In the genomic region with DNA sequence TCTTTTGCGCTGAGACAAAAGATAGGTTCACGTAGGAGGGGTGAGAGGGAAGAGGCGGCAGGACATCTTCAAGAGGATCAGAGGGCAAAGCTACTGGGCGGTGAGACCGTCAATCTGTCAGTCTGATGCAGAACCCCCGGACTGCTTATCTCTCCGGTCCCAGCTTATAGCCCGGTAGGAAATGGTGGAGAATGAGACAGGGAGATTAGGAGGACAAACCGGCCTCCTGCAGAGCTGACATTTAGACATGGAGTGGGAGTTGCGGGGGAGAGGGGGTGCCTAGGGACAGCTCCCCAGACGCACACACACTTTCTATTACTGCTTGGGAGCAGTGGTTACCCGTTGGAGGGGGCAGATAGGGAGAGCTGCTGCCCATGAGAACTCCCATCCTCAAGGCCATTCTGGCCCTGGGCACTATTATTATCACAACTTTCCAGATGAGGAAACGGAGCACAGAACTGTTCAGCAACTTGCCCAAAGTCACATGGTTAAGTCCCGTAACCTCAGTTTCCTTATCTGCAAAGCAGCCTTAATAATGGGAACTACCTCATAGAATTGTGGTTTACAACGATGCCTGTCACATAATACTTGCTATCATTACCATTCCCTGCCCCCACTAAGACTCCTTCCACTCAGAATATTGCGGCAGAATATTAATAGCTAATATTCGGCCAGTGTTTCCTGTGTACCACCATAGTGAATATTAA, we compare ENCODE assay signal across 8 cellular contexts. TPM values are rescaled to one million over a fixed set of nuclear protein-coding genes. Genes with fewer than 3 reads are reported as not detected.
DNase-seq lines count a peak whose midpoint lies in the region; ATAC-seq and TF ChIP-seq lines count a peak whose summit lies in the region.

No MANE protein-coding gene starts in this region.

- no peak for TF ChIP-seq POLR2A in gastroesophageal sphincter (IDR thresholded peaks at IDR 0.05)

- no peak for TF ChIP-seq CTCF in HEK293 (tag by site-specific recombination; IDR thresholded peaks at IDR 0.05)
- no peak for TF ChIP-seq CTCF in gastroesophageal sphincter (IDR thresholded peaks at IDR 0.05)

- peaks cover 4% of the 10 kb centered on the region; the same call in 1 of the 2 replicates for H3K4me1 ChIP-seq in HEK293 (ENCODE audit: control insufficient read depth, insufficient read depth, low read length)
- peaks cover 0 to 16% (median 0%) of the 10 kb centered on the region in 3 donors for H3K4me1 ChIP-seq in gastroesophageal sphincter
- H3K4me1 ChIP-seq in skeletal muscle tissue (ENCODE audit: control insufficient read depth in 3 of 3, insufficient read depth in 3 of 3, low read length in 3 of 3), result peaks cover 11 to 16% (median 11%) of the 10 kb centered on the region in 3 donors

- peak overlapping the region; percentile 85 for H3K27ac ChIP-seq in HEK293 (ENCODE audit: extremely low read depth, low read depth, low read length)
- peak overlapping the region; percentile 76 to 91 (median 88) for H3K27ac ChIP-seq in gastroesophageal sphincter
- peak overlapping the region; percentile 90 for H3K27ac ChIP-seq in skeletal muscle tissue (ENCODE audit: low read depth, low read length)

- H3K27me3 ChIP-seq in gastroesophageal sphincter (no peaks in the 10 kb centered on the region), skeletal muscle tissue (ENCODE audit: control insufficient read depth in 3 of 3, insufficient read depth in 3 of 3, low read length in 3 of 3) (no peaks in the 10 kb centered on the region)

- 27 to 47% methylated on average over 2 to 5 of the region's 17 CpGs for WGBS in gastroesophageal sphincter (ENCODE audit: low coverage in 1 of 2), 2 donors

- H3K9me3 ChIP-seq in HEK293 (ENCODE audit: control insufficient read depth, insufficient read depth, low read depth, low read length) (no peaks in the 10 kb centered on the region), gastroesophageal sphincter (no peaks in the 10 kb centered on the region), skeletal muscle tissue (ENCODE audit: control insufficient read depth in 3 of 3, low read length in 3 of 3) (no peaks in the 10 kb centered on the region)

- POLR2A ChIA-PET in HEK293 (lab: Yijun Ruan, JAX), result interaction anchor here (0.8 to 1.8 kb wide), 9 partner anchors 12 to 468 kb away, joined by 3 to 16 read pairs (median 5); partner anchors contain the start of genes EBP, PQBP1, SLC35A2 and TIMM17B

- H3K36me3 ChIP-seq in HEK293 (ENCODE audit: control insufficient read depth in 2 of 2, insufficient read depth in 1 of 2, low read length in 2 of 2), result peaks cover 10 to 26% of the 10 kb centered on the region in 2 experiments; a peak in 2 of 3 replicates
- H3K36me3 ChIP-seq in gastroesophageal sphincter, result peaks cover 0 to 16% of the 10 kb centered on the region in 2 donors
- H3K36me3 ChIP-seq in skeletal muscle tissue (ENCODE audit: control insufficient read depth in 3 of 3, insufficient read depth in 3 of 3, low read length in 3 of 3), result peaks cover 5 to 12% (median 5%) of the 10 kb centered on the region in 3 donors

- CTCF ChIA-PET in HEK293 (lab: Yijun Ruan, JAX), result interaction anchor here (0.9 kb wide), 1 partner anchor 138 kb away, joined by 5 read pairs; no protein-coding TSS in a partner anchor

- H3K4me3 ChIP-seq in HEK293 (ENCODE audit: low read depth, low read length) (peak overlapping the region; percentile 80), gastroesophageal sphincter (peak overlapping the region; percentile 52 to 62), skeletal muscle tissue (ENCODE audit: low read length in 3 of 3) (peak overlapping the region; percentile 83 to 84 (median 83))

- no peak for TF ChIP-seq EP300 in gastroesophageal sphincter (IDR thresholded peaks at IDR 0.05)

- peak overlapping the region; percentile 65 to 83 (median 79) for H3K9ac ChIP-seq in skeletal muscle tissue (ENCODE audit: low read depth in 1 of 3, low read length in 3 of 3)

- peak; percentile 64 for DNase-seq in UCSD-AML1 (lab: John Stamatoyannopoulos, UW; ENCODE audit: unreplicated experiment)
- no peak for DNase-seq in NCI-H446 (lab: John Stamatoyannopoulos, UW)
- DNase-seq in NCI-H2227 (lab: John Stamatoyannopoulos, UW; ENCODE audit: unreplicated experiment), result no peak

- no peak for ATAC-seq in gastroesophageal sphincter
- no peak for ATAC-seq in GM18511 (IDR thresholded peaks at IDR 0.05; ENCODE audit: unreplicated experiment)
- no peak for ATAC-seq in HG02763 (IDR thresholded peaks at IDR 0.05; ENCODE audit: unreplicated experiment)

TF ChIP-seq in HEK293, 187 proteins besides CTCF, POLR2A, EP300 and RAD21:
- peak; percentile 96 for TF ChIP-seq ZNF335 (tag by site-specific recombination; conservative IDR thresholded peaks at IDR 0.05)
- peak; percentile 67 for TF ChIP-seq ZIC2 (tag by site-specific recombination; IDR thresholded peaks at IDR 0.05)
- TF ChIP-seq, protein P1, sequence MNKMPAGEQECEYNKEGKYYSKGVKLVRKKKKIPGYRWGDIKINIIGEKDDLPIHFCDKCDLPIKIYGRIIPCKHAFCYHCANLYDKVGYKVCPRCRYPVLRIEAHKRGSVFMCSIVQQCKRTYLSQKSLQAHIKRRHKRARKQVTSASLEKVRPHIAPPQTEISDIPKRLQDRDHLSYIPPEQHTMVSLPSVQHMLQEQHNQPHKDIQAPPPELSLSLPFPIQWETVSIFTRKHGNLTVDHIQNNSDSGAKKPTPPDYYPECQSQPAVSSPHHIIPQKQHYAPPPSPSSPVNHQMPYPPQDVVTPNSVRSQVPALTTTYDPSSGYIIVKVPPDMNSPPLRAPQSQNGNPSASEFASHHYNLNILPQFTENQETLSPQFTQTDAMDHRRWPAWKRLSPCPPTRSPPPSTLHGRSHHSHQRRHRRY (tag by site-specific recombination; IDR thresholded peaks at IDR 0.05), result no peak
- peak; percentile 47; the same call in 1 of the 2 replicates for TF ChIP-seq BCL11B (tag by site-specific recombination; IDR thresholded peaks at IDR 0.05; ENCODE audit: low read depth)
- no peak for TF ChIP-seq ZNF555 (tag by site-specific recombination; conservative IDR thresholded peaks at IDR 0.05)
- TF ChIP-seq, protein P2, sequence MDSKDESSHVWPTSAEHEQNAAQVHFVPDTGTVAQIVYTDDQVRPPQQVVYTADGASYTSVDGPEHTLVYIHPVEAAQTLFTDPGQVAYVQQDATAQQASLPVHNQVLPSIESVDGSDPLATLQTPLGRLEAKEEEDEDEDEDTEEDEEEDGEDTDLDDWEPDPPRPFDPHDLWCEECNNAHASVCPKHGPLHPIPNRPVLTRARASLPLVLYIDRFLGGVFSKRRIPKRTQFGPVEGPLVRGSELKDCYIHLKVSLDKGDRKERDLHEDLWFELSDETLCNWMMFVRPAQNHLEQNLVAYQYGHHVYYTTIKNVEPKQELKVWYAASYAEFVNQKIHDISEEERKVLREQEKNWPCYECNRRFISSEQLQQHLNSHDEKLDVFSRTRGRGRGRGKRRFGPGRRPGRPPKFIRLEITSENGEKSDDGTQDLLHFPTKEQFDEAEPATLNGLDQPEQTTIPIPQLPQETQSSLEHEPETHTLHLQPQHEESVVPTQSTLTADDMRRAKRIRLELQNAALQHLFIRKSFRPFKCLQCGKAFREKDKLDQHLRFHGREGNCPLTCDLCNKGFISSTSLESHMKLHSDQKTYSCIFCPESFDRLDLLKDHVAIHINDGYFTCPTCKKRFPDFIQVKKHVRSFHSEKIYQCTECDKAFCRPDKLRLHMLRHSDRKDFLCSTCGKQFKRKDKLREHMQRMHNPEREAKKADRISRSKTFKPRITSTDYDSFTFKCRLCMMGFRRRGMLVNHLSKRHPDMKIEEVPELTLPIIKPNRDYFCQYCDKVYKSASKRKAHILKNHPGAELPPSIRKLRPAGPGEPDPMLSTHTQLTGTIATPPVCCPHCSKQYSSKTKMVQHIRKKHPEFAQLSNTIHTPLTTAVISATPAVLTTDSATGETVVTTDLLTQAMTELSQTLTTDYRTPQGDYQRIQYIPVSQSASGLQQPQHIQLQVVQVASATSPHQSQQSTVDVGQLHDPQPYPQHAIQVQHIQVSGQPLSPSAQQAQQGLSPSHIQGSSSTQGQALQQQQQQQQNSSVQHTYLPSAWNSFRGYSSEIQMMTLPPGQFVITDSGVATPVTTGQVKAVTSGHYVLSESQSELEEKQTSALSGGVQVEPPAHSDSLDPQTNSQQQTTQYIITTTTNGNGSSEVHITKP (tag by site-specific recombination; IDR thresholded peaks at IDR 0.05), result no peak
- TF ChIP-seq EGR2 (tag by site-specific recombination; IDR thresholded peaks at IDR 0.05; ENCODE audit: low read depth), result peak; percentile 98
- no peak for TF ChIP-seq ZNF174 (tag by site-specific recombination; IDR thresholded peaks at IDR 0.05)
- peak; percentile 91 for TF ChIP-seq ZFHX2 (tag by site-specific recombination; conservative IDR thresholded peaks at IDR 0.05)

RNA-seq across cellular contexts. Expression of gene HDAC6, which starts 1.1 kb away (rescaled TPM):
- total RNA-seq in gastroesophageal sphincter (10 to 100 TPM; 50.7 to 66.8 (median 56.9) TPM), skeletal muscle tissue (79.3 TPM)

RNA-seq across cellular contexts. Expression of gene GATA1, which starts 14.3 kb away (rescaled TPM):
- not detected for total RNA-seq in gastroesophageal sphincter
- 1.6 TPM for total RNA-seq in skeletal muscle tissue

RNA-seq across cellular contexts. Expression of gene ERAS, which starts 25.6 kb away (rescaled TPM):
- total RNA-seq in gastroesophageal sphincter, result not detected
- not detected for total RNA-seq in skeletal muscle tissue

RNA-seq across cellular contexts. Expression of gene PCSK1N, which starts 34.7 kb away (rescaled TPM):
- total RNA-seq in gastroesophageal sphincter, result 10 to 100 TPM in 1 of 4 donors, 1 to 10 TPM in 3; 2.3 to 10.6 (median 5.5) TPM
- not detected for total RNA-seq in skeletal muscle tissue

RNA-seq across cellular contexts. Expression of gene GLOD5, which starts 39.2 kb away (rescaled TPM):
- total RNA-seq in gastroesophageal sphincter (not detected), skeletal muscle tissue (not detected)
